Comparison of ENCODE assay signal across 13 cellular contexts in the genomic region with DNA sequence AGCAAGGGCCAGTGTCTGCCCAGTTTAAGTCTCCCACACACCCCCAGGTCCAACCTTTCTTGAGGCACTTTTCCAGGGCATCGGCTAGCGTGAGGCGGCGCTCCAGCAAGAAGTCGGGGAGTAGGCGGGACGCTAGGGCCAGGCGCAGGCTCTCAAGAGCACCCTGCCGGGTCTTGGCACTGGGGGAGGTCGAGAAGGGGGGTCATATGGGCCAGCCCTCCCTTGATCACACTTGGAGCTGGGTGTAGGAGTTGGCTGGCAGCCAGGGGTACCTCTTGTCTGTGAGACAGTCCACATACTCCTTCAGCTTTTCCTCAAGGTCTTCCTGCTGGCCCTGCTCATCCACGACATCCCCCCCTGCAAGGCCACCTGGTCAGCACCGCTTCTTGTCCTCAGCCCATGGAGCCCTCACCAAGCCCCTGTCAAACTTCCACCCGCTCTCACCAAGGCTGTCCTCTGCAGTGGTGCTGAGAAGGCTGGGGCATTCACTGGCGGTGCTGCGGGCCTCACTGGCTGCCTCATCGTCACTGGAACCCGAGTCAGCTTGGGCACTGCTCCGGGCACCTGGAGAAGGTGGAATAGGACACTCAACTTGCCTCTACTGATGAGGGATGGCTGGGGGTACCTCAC. TPM values are rescaled to one million over a fixed set of nuclear protein-coding genes. Genes with fewer than 3 reads are reported as not detected.
DNase-seq lines count a peak whose midpoint lies in the region; ATAC-seq and TF ChIP-seq lines count a peak whose summit lies in the region.
"Had no signal": no experiment of that assay in that cellular context is flagged by ENCODE, and none has a peak within 500 bp of the region (broad histone marks: within the 10 kb centered on the region; RNA-seq: fewer than 3 reads in every experiment).

No MANE protein-coding gene starts in this region.

- no peaks in the 10 kb centered on the region for H3F3A ChIP-seq in OCI-LY1 (ENCODE audit: insufficient read depth, low read length)

- TF ChIP-seq POLR2A in gastrocnemius medialis (IDR thresholded peaks at IDR 0.05) = no peak

- H3K27ac ChIP-seq in OCI-LY1 (ENCODE audit: low read depth, low read length, poor library complexity, severe bottlenecking) (no peak overlapping the region), colonic mucosa (no peak overlapping the region), gastrocnemius medialis (peak overlapping the region; percentile 97 to 99 (median 98))
- H3K27ac ChIP-seq: cardiac muscle cell had no signal

- H3K4me1 ChIP-seq in OCI-LY1 (ENCODE audit: insufficient read depth, low read length, severe bottlenecking) (peaks cover 19% of the 10 kb centered on the region), colonic mucosa (peaks cover 8% of the 10 kb centered on the region), gastrocnemius medialis (peaks cover 20 to 23% of the 10 kb centered on the region in 2 donors)

- H3K9ac ChIP-seq in OCI-LY1 (ENCODE audit: low read length) = no peak overlapping the region
- H3K9ac ChIP-seq in colonic mucosa (ENCODE audit: low read depth in 2 of 2, low read length in 2 of 2) = no peak overlapping the region

- no peaks in the 10 kb centered on the region for H4K20me1 ChIP-seq in OCI-LY1 (ENCODE audit: insufficient read depth, low read length)

- H3K79me2 ChIP-seq in OCI-LY1 (ENCODE audit: insufficient read depth, low read length) = peaks cover 10% of the 10 kb centered on the region

- no peaks in the 10 kb centered on the region for H3K27me3 ChIP-seq in OCI-LY1 (ENCODE audit: insufficient read depth, low read length)
- no peaks in the 10 kb centered on the region for H3K27me3 ChIP-seq in colonic mucosa
- H3K27me3 ChIP-seq in gastrocnemius medialis = no peaks in the 10 kb centered on the region
- H3K27me3 ChIP-seq: cardiac muscle cell, esophagus squamous epithelium, vagina had no signal

- H3K4me2 ChIP-seq in OCI-LY1 (ENCODE audit: low read length) = 0 out of 2 replicates have a peak overlapping the region, but pooled peaks have one; percentile 95

- no peaks in the 10 kb centered on the region for H3K9me2 ChIP-seq in OCI-LY1 (ENCODE audit: low read depth, low read length)

- ATAC-seq in gastrocnemius medialis = no peak

- H3K36me3 ChIP-seq in OCI-LY1 (ENCODE audit: insufficient read depth, low read length) = peaks cover 50% of the 10 kb centered on the region
- no peaks in the 10 kb centered on the region for H3K36me3 ChIP-seq in colonic mucosa
- peaks cover 0 to 38% of the 10 kb centered on the region in 2 donors for H3K36me3 ChIP-seq in gastrocnemius medialis
- H3K36me3 ChIP-seq: cardiac muscle cell had no signal

- peak; percentile 62 for DNase-seq in activated effector memory CD4-positive, alpha-beta T cell treated with anti-CD3 and anti-CD28 coated beads, Interleukin-2, amount 50 U/mL, for 16 hours
- no peak for DNase-seq in activated effector memory CD4-positive, alpha-beta T cell treated with Interleukin-2 at 50 U/mL for 16 hours
- peak; percentile 31 for DNase-seq in colonic mucosa
- no peak for DNase-seq in gastrocnemius medialis
- DNase-seq in mesenteric fat pad (ENCODE audit: low spot score) = no peak
- no peak for DNase-seq in stimulated activated naive CD4-positive, alpha-beta T cell treated with Interleukin-2 at 50 U/mL for 16 hours (lab: John Stamatoyannopoulos, UW)
- no peak for DNase-seq in NCI-H146 treated with DMSO at 0.1 percent for 48 hours (lab: John Stamatoyannopoulos, UW; ENCODE audit: unreplicated experiment)
- DNase-seq: esophagus squamous epithelium, NCI-H1436, NCI-H774 had no signal

- H3K4me3 ChIP-seq in OCI-LY1 (ENCODE audit: low read depth, low read length, poor library complexity, severe bottlenecking) (peak overlapping the region; percentile 99), colonic mucosa (no peak overlapping the region), gastrocnemius medialis (no peak overlapping the region)
- H3K4me3 ChIP-seq: cardiac muscle cell had no signal

- H2AFZ ChIP-seq in OCI-LY1 (ENCODE audit: low read length) = no peak overlapping the region

- intact Hi-C loops in colonic mucosa (cut with DNase I) (no loop called here), gastrocnemius medialis (cut with DNase I; ENCODE audit: low total_unique reads) (no loop called here)

- H3K9me3 ChIP-seq in OCI-LY1 (ENCODE audit: low read length) = no peaks in the 10 kb centered on the region
- H3K9me3 ChIP-seq in colonic mucosa = no peaks in the 10 kb centered on the region
- no peaks in the 10 kb centered on the region for H3K9me3 ChIP-seq in gastrocnemius medialis
- H3K9me3 ChIP-seq: esophagus squamous epithelium, vagina had no signal

- in situ Hi-C loops in gastrocnemius medialis (cut with MboI; ENCODE audit: low sequenced_read_pairs in 4 of 4) = loop anchor here in 1 of 4 donors (25.0 kb wide), 1 partner anchor 353 kb away; a partner anchor contains a TSS

- no peak for TF ChIP-seq CTCF in OCI-LY1 (IDR thresholded peaks at IDR 0.05; ENCODE audit: low read length)
- no peak for TF ChIP-seq CTCF in colonic mucosa (IDR thresholded peaks at IDR 0.05)
- TF ChIP-seq CTCF in gastrocnemius medialis (IDR thresholded peaks at IDR 0.05 in 4 of 5, conservative IDR thresholded peaks at IDR 0.05 in 1 of 5) = no peak

RNA-seq across cellular contexts. Expression of a gene that starts 2.0 kb away (rescaled TPM):
- total RNA-seq in colonic mucosa (100 to 1,000 TPM in 1 of 2 donors, 10 to 100 TPM in 1; 52.8 to 129 TPM), gastrocnemius medialis (100 to 1,000 TPM; 111 to 145 (median 127) TPM), mesenteric fat pad (105 TPM)

RNA-seq across cellular contexts. Expression of a gene that starts 9.0 kb away (rescaled TPM):
- total RNA-seq in colonic mucosa = 1 to 10 TPM; 2.5 to 4.2 TPM
- total RNA-seq in gastrocnemius medialis = 1 to 10 TPM in 3 of 4 donors, not detected in 1; 1.1 to 2.3 (median 1.2) TPM
- total RNA-seq in mesenteric fat pad = 1.4 TPM

RNA-seq across cellular contexts. Expression of a gene that starts 9.0 kb away (rescaled TPM):
- total RNA-seq in colonic mucosa (1 to 10 TPM; 6.7 to 10.0 TPM), gastrocnemius medialis (10 to 100 TPM; 12.5 to 22.1 (median 14.8) TPM), mesenteric fat pad (10.2 TPM)

RNA-seq across cellular contexts. Expression of a gene that starts 11.3 kb away (rescaled TPM):
- total RNA-seq in colonic mucosa (not detected), gastrocnemius medialis (under 1 TPM in 3 of 4 donors, not detected in 1; 0.41 to 0.98 (median 0.49) TPM), mesenteric fat pad (not detected)
- total RNA-seq: esophagus squamous epithelium, vagina had no signal

RNA-seq across cellular contexts. Expression of a gene that starts 13.1 kb away (rescaled TPM):
- total RNA-seq in colonic mucosa = 10 to 100 TPM in 1 of 2 donors, 1 to 10 TPM in 1; 9.0 to 15.2 TPM
- total RNA-seq in gastrocnemius medialis = 10 to 100 TPM in 2 of 4 donors, 1 to 10 TPM in 2; 3.6 to 14.6 (median 9.1) TPM
- total RNA-seq in mesenteric fat pad = 11.2 TPM

Comparison
In these comparisons a context has a peak if more than half of its experiments do, and no peak if none do; other contexts are left out.
1. DNase-seq: peak in activated effector memory CD4-positive, alpha-beta T cell treated with anti-CD3 and anti-CD28 coated beads, Interleukin-2, amount 50 U/mL, for 16 hours (single experiment) and colonic mucosa (single experiment); none in activated effector memory CD4-positive, alpha-beta T cell treated with Interleukin-2 at 50 U/mL for 16 hours (single experiment), gastrocnemius medialis (0 of 2), mesenteric fat pad (single experiment), stimulated activated naive CD4-positive, alpha-beta T cell treated with Interleukin-2 at 50 U/mL for 16 hours (single experiment) and NCI-H146 treated with DMSO at 0.1 percent for 48 hours (single experiment).
2. H3K27ac ChIP-seq: peak in gastrocnemius medialis (4 of 4); none in OCI-LY1 (single experiment) and colonic mucosa (single experiment).